ENCODE assay signal across 26 cellular contexts in genomic region chr12:93547778-93548177, GRCh38.
"Had no signal": no experiment of that assay in that cellular context is flagged by ENCODE, and none has a peak within 500 bp of the region (broad histone marks: within the 10 kb centered on the region; RNA-seq: fewer than 3 reads in every experiment).

No MANE protein-coding gene starts in this region.

- H3K4me2 ChIP-seq: SK-N-SH had no signal

- H3K4me1 ChIP-seq: SJSA1 had no signal

- DNase-seq: Karpas-422, KG1, MG63, NCI-H1092, NCI-H1105 treated with DMSO at 0.1 percent for 48 hours, NCI-H1417 treated with DMSO at 0.1 percent for 48 hours, NCI-H146, NCI-H1694 treated with DMSO at 0.1 percent for 48 hours, NCI-H1930, NCI-H2081, NCI-H2107, NCI-H226, NCI-H446, NCI-H510A, NCI-H524 treated with DMSO at 0.1 percent for 48 hours, NCI-H69, NCI-H774, Right ventricle myocardium superior, RPMI8226, SIG-M5, SK-N-SH, SW 1271 had no signal

- FAIRE-seq: HTR-8/SVneo, RCC 7860 had no signal

- H3K36me3 ChIP-seq: SJSA1 had no signal

- H3K27me3 ChIP-seq: MG63, SJSA1 had no signal

- H3K9ac ChIP-seq: SK-N-SH had no signal

- H3K4me3 ChIP-seq: MG63, SJSA1 had no signal

- H3K9me3 ChIP-seq: MG63, SJSA1 had no signal

- H3K27ac ChIP-seq: HL-60, SJSA1 had no signal
